Comparison of ENCODE assay signal across 17 cellular contexts in the genomic region with DNA sequence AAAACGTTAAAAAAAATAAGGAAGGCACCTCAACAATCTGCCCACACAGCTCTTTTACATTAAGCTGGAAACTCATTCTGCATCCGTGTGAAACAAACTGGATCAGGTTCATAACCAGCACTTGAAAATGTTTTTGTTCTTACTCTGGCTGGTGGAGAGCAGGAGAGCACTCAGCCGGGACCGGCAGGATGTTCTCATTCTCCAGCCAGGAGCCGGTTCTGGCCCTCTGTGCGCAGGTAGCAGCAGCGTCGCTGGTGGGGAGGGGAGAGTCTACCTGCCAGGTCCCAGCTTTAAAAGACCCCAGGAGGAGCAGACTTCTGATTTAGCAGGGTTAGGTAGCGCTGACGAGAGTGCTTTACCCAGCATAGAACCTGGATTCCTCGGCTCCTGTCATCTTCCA.
"Had no signal": no experiment of that assay in that cellular context is flagged by ENCODE, and none has a peak within 500 bp of the region (broad histone marks: within the 10 kb centered on the region; RNA-seq: fewer than 3 reads in every experiment).

No MANE protein-coding gene starts in this region.

- DNase-seq: activated CD4-positive, CD25-positive, alpha-beta regulatory T cell treated with anti-CD3 and anti-CD28 coated beads, Interleukin-2, amount 50 U/mL, for 72 hours; activated naive CD4-positive, alpha-beta T cell; activated naive CD8-positive, alpha-beta T cell treated with anti-CD3 and anti-CD28 coated beads, Interleukin-2, amount 50 U/mL, for 24 hours; activated T-cell treated with anti-CD3 and anti-CD28 coated beads for 4 hours; aorta; dermis blood vessel endothelial cell; effector memory CD8-positive, alpha-beta T cell; foreskin melanocyte; heart right ventricle; left cardiac atrium; naive thymus-derived CD4-positive, alpha-beta T cell; stimulated activated CD4-positive, alpha-beta T cell treated with anti-CD3 and anti-CD28 coated beads, Interleukin-1b, Interleukin-23, amount 100 ng/mL, for 48 hours; stomach; uterus had no signal

- H3K4me3 ChIP-seq: breast epithelium, heart right ventricle, stomach, thoracic aorta, uterus had no signal

- H3K27ac ChIP-seq: breast epithelium, heart right ventricle, parathyroid adenoma, stomach, thoracic aorta, uterus had no signal

- H3K36me3 ChIP-seq: breast epithelium, heart right ventricle, stomach, thoracic aorta, uterus had no signal

- ATAC-seq: activated naive CD8-positive, alpha-beta T cell treated with anti-CD3 and anti-CD28 coated beads, Interleukin-2, amount 50 U/mL, for 24 hours; effector memory CD8-positive, alpha-beta T cell; heart right ventricle; left cardiac atrium; naive thymus-derived CD4-positive, alpha-beta T cell had no signal

- H3K27me3 ChIP-seq: uterus had no signal

- H3K4me1 ChIP-seq: breast epithelium, heart right ventricle, parathyroid adenoma, stomach, uterus had no signal

- H3K9me3 ChIP-seq: thoracic aorta, uterus had no signal
